In the genomic region with DNA sequence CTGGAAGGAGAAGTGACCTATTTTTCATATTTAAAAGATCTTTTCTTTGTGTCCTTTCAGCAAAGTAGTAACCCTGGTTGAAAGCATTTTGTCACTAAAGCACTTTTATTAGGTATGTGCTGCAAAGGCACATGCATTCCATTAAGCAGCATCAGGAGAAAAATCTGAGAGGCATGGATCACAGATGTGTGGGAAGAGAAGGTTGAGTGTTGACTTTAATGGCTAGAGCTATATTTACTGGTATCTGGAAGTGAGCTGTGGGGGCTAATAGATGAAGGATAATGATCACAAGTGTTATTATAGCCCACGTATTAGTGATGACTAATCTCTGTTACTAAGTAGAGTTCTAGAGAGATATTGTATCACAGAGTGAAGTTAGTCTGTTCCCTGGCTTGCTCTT, we compare ENCODE assay signal across 22 cellular contexts.
"Had no signal": no experiment of that assay in that cellular context is flagged by ENCODE, and none has a peak within 500 bp of the region (broad histone marks: within the 10 kb centered on the region; RNA-seq: fewer than 3 reads in every experiment).

No MANE protein-coding gene starts in this region.

- H3K4me3 Mint-ChIP-seq: activated CD4-positive, alpha-beta memory T cell treated with anti-CD3 and anti-CD28 coated beads, Interleukin-2, amount 10 ng/mL, durations not matched to agents 7 days and 5 days; activated naive CD8-positive, alpha-beta T cell treated with anti-CD3 and anti-CD28 coated beads for 36 hours; activated T-helper 17 cell treated with anti-CD3 and anti-CD28 coated beads, Interleukin-2, amount 50 U/mL, for 72 hours; endodermal cell; neural crest cell; stimulated activated memory B cell treated with anti-CD40 and anti-IgM and Interleukin-4, amounts not matched to agents 10 μg/mL and 1 μg/mL and 100 μg/mL, for 72 hours had no signal

- H3K36me3 ChIP-seq: gastrocnemius medialis, left ventricle myocardium inferior, ovary, spleen had no signal

- H3K36me3 Mint-ChIP-seq: activated naive CD8-positive, alpha-beta T cell treated with anti-CD3 and anti-CD28 coated beads for 36 hours; stimulated activated memory B cell treated with anti-CD40 and anti-IgM and Interleukin-4, amounts not matched to agents 10 μg/mL and 1 μg/mL and 100 μg/mL, for 72 hours had no signal

- H3K4me1 ChIP-seq: body of pancreas, left ventricle myocardium inferior, psoas muscle, spleen had no signal

- H3K27me3 ChIP-seq: body of pancreas, gastrocnemius medialis, ovary, spleen had no signal

- H3K4me3 ChIP-seq: body of pancreas, gastrocnemius medialis, left ventricle myocardium inferior, ovary, psoas muscle, spleen had no signal

- H3K9me3 ChIP-seq: body of pancreas, gastrocnemius medialis, left ventricle myocardium inferior, ovary, spleen had no signal

- H3K27ac ChIP-seq: body of pancreas, epithelial cell of prostate, gastrocnemius medialis, left ventricle myocardium inferior, ovary, psoas muscle, spleen had no signal

- H3K4me1 Mint-ChIP-seq: activated CD4-positive, alpha-beta memory T cell treated with anti-CD3 and anti-CD28 coated beads, Interleukin-2, amount 10 ng/mL, durations not matched to agents 7 days and 5 days; activated naive CD8-positive, alpha-beta T cell treated with anti-CD3 and anti-CD28 coated beads for 36 hours; activated T-helper 17 cell treated with anti-CD3 and anti-CD28 coated beads, Interleukin-2, amount 50 U/mL, for 72 hours; endodermal cell; neural crest cell; stimulated activated memory B cell treated with anti-CD40 and anti-IgM and Interleukin-4, amounts not matched to agents 10 μg/mL and 1 μg/mL and 100 μg/mL, for 72 hours had no signal

- H3K27me3 Mint-ChIP-seq: activated CD4-positive, alpha-beta memory T cell treated with anti-CD3 and anti-CD28 coated beads, Interleukin-2, amount 10 ng/mL, durations not matched to agents 7 days and 5 days; activated naive CD8-positive, alpha-beta T cell treated with anti-CD3 and anti-CD28 coated beads for 36 hours; activated T-helper 17 cell treated with anti-CD3 and anti-CD28 coated beads, Interleukin-2, amount 50 U/mL, for 72 hours; stimulated activated memory B cell treated with anti-CD40 and anti-IgM and Interleukin-4, amounts not matched to agents 10 μg/mL and 1 μg/mL and 100 μg/mL, for 72 hours had no signal

- ATAC-seq: activated T-helper 17 cell treated with anti-CD3 and anti-CD28 coated beads, Interleukin-2, amount 50 U/mL, for 72 hours; body of pancreas; gastrocnemius medialis; psoas muscle; sciatic nerve; stimulated activated memory B cell treated with anti-CD40 and anti-IgM and Interleukin-4, amounts not matched to agents 10 μg/mL and 1 μg/mL and 100 μg/mL, for 72 hours had no signal

- H3K27ac Mint-ChIP-seq: activated CD4-positive, alpha-beta memory T cell treated with anti-CD3 and anti-CD28 coated beads, Interleukin-2, amount 10 ng/mL, durations not matched to agents 7 days and 5 days; activated naive CD8-positive, alpha-beta T cell treated with anti-CD3 and anti-CD28 coated beads for 36 hours; activated T-helper 17 cell treated with anti-CD3 and anti-CD28 coated beads, Interleukin-2, amount 50 U/mL, for 72 hours; endodermal cell; stimulated activated memory B cell treated with anti-CD40 and anti-IgM and Interleukin-4, amounts not matched to agents 10 μg/mL and 1 μg/mL and 100 μg/mL, for 72 hours had no signal

- H3K9me3 Mint-ChIP-seq: activated CD4-positive, alpha-beta memory T cell treated with anti-CD3 and anti-CD28 coated beads, Interleukin-2, amount 10 ng/mL, durations not matched to agents 7 days and 5 days; stimulated activated memory B cell treated with anti-CD40 and anti-IgM and Interleukin-4, amounts not matched to agents 10 μg/mL and 1 μg/mL and 100 μg/mL, for 72 hours had no signal

- DNase-seq: activated CD4-positive, alpha-beta memory T cell treated with anti-CD3 and anti-CD28 coated beads, Interleukin-2, amount 10 ng/mL, durations not matched to agents 7 days and 5 days; activated CD4-positive, alpha-beta T cell treated with anti-CD3 and anti-CD28 coated beads for 48 hours; activated CD4-positive, CD25-positive, alpha-beta regulatory T cell; activated naive CD4-positive, alpha-beta T cell; activated naive CD8-positive, alpha-beta T cell treated with anti-CD3 and anti-CD28 coated beads for 36 hours; activated T-cell treated with anti-CD3 and anti-CD28 coated beads, Interleukin-2, amount 50 U/mL, for 1 hour; body of pancreas; endodermal cell; gastrocnemius medialis; left ventricle myocardium inferior; mammary epithelial cell; ovary; psoas muscle; spleen; stimulated activated CD4-positive, alpha-beta T cell treated with anti-CD3 and anti-CD28 coated beads, Interleukin-4, amount 100 ng/mL, for 4 hours; T-helper 1 cell; T1000 had no signal
